ENCODE assay signal across 36 cellular contexts in genomic region chr7:47905071-47905920, GRCh38. TPM values are rescaled to one million over a fixed set of nuclear protein-coding genes. Genes with fewer than 3 reads are reported as not detected.
DNase-seq lines count a peak whose midpoint lies in the region; ATAC-seq, FAIRE-seq and TF ChIP-seq lines count a peak whose summit lies in the region.
"Had no signal": no experiment of that assay in that cellular context is flagged by ENCODE, and none has a peak within 500 bp of the region (broad histone marks: within the 10 kb centered on the region; RNA-seq: fewer than 3 reads in every experiment).

No MANE protein-coding gene starts in this region.

- H3K36me3 Mint-ChIP-seq in chondrocyte (ENCODE audit: low read depth): no peaks in the 10 kb centered on the region
- H3K36me3 Mint-ChIP-seq in neural progenitor cell: no peaks in the 10 kb centered on the region
- no peaks in the 10 kb centered on the region for H3K36me3 Mint-ChIP-seq in activated T-cell treated with anti-CD3 and anti-CD28 coated beads, Interleukin-2, amount 50 U/mL, for 24 hours (ENCODE audit: low read depth)
- H3K36me3 Mint-ChIP-seq: activated CD4-positive, alpha-beta memory T cell treated with anti-CD3 and anti-CD28 coated beads for 36 hours had no signal

- H3K27me3 Mint-ChIP-seq in chondrocyte (ENCODE audit: low read depth) (no peaks in the 10 kb centered on the region), neural progenitor cell (ENCODE audit: insufficient read depth, low read depth) (peaks cover 21% of the 10 kb centered on the region)
- H3K27me3 Mint-ChIP-seq in activated T-cell treated with anti-CD3 and anti-CD28 coated beads, Interleukin-2, amount 50 U/mL, for 24 hours: no peaks in the 10 kb centered on the region
- H3K27me3 Mint-ChIP-seq: activated CD4-positive, alpha-beta memory T cell treated with anti-CD3 and anti-CD28 coated beads for 36 hours had no signal

- peaks cover 39% of the 10 kb centered on the region for H3F3A ChIP-seq in neural progenitor cell (ENCODE audit: low read depth)

- H3K27ac Mint-ChIP-seq in chondrocyte (ENCODE audit: unreplicated experiment) (peak overlapping the region; percentile 43), neural progenitor cell (peak overlapping the region; percentile 14)
- H3K27ac Mint-ChIP-seq in activated T-cell treated with anti-CD3 and anti-CD28 coated beads, Interleukin-2, amount 50 U/mL, for 24 hours: no peak overlapping the region
- H3K27ac Mint-ChIP-seq: activated CD4-positive, alpha-beta memory T cell treated with anti-CD3 and anti-CD28 coated beads for 36 hours had no signal

- H3K27ac ChIP-seq in neural progenitor cell: no peak overlapping the region
- H3K27ac ChIP-seq: BLaER1, gastroesophageal sphincter, neutrophil, prostate gland, sigmoid colon, SJSA1, thoracic aorta, vagina had no signal

- no peak overlapping the region for H3K4me3 ChIP-seq in neural progenitor cell
- H3K4me3 ChIP-seq: BLaER1, gastroesophageal sphincter, prostate gland, sigmoid colon, SJSA1, thoracic aorta, vagina had no signal

- H3K27me3 ChIP-seq in neural progenitor cell: no peaks in the 10 kb centered on the region
- H3K27me3 ChIP-seq: BLaER1, gastroesophageal sphincter, neutrophil, sigmoid colon, SJSA1, vagina had no signal

- no peaks in the 10 kb centered on the region for H4K20me1 ChIP-seq in neural progenitor cell (ENCODE audit: low read depth)
- H4K20me1 ChIP-seq: BLaER1 had no signal

- no peaks in the 10 kb centered on the region for H3K9me3 ChIP-seq in neural progenitor cell (ENCODE audit: low read depth)
- H3K9me3 ChIP-seq: BLaER1, gastroesophageal sphincter, neutrophil, prostate gland, sigmoid colon, SJSA1, thoracic aorta, vagina had no signal

- ATAC-seq in GM18907 (IDR thresholded peaks at IDR 0.05; ENCODE audit: unreplicated experiment): no peak
- ATAC-seq: activated CD4-positive, CD25-positive, alpha-beta regulatory T cell treated with anti-CD3 and anti-CD28 coated beads, Interleukin-2, amount 50 U/mL, for 24 hours; gastroesophageal sphincter; left colon had no signal

- H3K4me3 Mint-ChIP-seq in chondrocyte (ENCODE audit: unreplicated experiment) (no peak overlapping the region), neural progenitor cell (peak overlapping the region; percentile 52)
- no peak overlapping the region for H3K4me3 Mint-ChIP-seq in activated T-cell treated with anti-CD3 and anti-CD28 coated beads, Interleukin-2, amount 50 U/mL, for 24 hours
- H3K4me3 Mint-ChIP-seq: activated CD4-positive, alpha-beta memory T cell treated with anti-CD3 and anti-CD28 coated beads for 36 hours had no signal

- H3K4me2 ChIP-seq in neural progenitor cell: peak overlapping the region; percentile 60
- H3K4me2 ChIP-seq: BLaER1 had no signal

- FAIRE-seq in GM19239 (lab: Jason Lieb, UNC): no peak
- FAIRE-seq: endometrium, RCC 7860 had no signal

- no peak overlapping the region for H2AFZ ChIP-seq in neural progenitor cell (replicated peaks)

- H3K9me3 Mint-ChIP-seq in chondrocyte (ENCODE audit: low read depth) (no peaks in the 10 kb centered on the region), neural progenitor cell (peaks cover 2% of the 10 kb centered on the region)
- no peaks in the 10 kb centered on the region for H3K9me3 Mint-ChIP-seq in activated T-cell treated with anti-CD3 and anti-CD28 coated beads, Interleukin-2, amount 50 U/mL, for 24 hours
- H3K9me3 Mint-ChIP-seq: activated CD4-positive, alpha-beta memory T cell treated with anti-CD3 and anti-CD28 coated beads for 36 hours had no signal

- H3K36me3 ChIP-seq in neural progenitor cell: no peaks in the 10 kb centered on the region
- H3K36me3 ChIP-seq: BLaER1, gastroesophageal sphincter, neutrophil, prostate gland, sigmoid colon, SJSA1, thoracic aorta, vagina had no signal

- no peaks in the 10 kb centered on the region for H3K79me2 ChIP-seq in neural progenitor cell (ENCODE audit: low read depth)

- peaks cover 41% of the 10 kb centered on the region for H3K4me1 ChIP-seq in neural progenitor cell
- H3K4me1 ChIP-seq: BLaER1, gastroesophageal sphincter, prostate gland, sigmoid colon, vagina had no signal

- H3K4me1 Mint-ChIP-seq in chondrocyte (ENCODE audit: low read depth) (peaks cover 35% of the 10 kb centered on the region), neural progenitor cell (peaks cover 86% of the 10 kb centered on the region)
- no peaks in the 10 kb centered on the region for H3K4me1 Mint-ChIP-seq in activated T-cell treated with anti-CD3 and anti-CD28 coated beads, Interleukin-2, amount 50 U/mL, for 24 hours (ENCODE audit: low read depth)

- H3K9ac ChIP-seq in neural progenitor cell: no peak overlapping the region
- H3K9ac ChIP-seq: BLaER1 had no signal

- TF ChIP-seq CTCF in chondrocyte (IDR thresholded peaks at IDR 0.05) (no peak), neural progenitor cell (IDR thresholded peaks at IDR 0.05) (no peak)

- DNase-seq in AG08395 (ENCODE audit: low spot score) (peak; percentile 20), LHCN-M2 (ENCODE audit: low read depth) (peak; percentile 14), chondrocyte (ENCODE audit: low spot score) (no peak), neural progenitor cell (ENCODE audit: low spot score) (peak; percentile 85), GM19239 (ENCODE audit: insufficient read length, low spot score) (no peak)
- no peak for DNase-seq in activated T-cell treated with anti-CD3 and anti-CD28 coated beads, Interleukin-2, amount 50 U/mL, for 24 hours
- no peak for DNase-seq in stimulated activated naive CD4-positive, alpha-beta T cell treated with Interleukin-2 at 50 U/mL for 16 hours (lab: John Stamatoyannopoulos, UW)
- DNase-seq: activated CD4-positive, alpha-beta memory T cell treated with anti-CD3 and anti-CD28 coated beads for 36 hours; activated CD8-positive, alpha-beta memory T cell treated with anti-CD3 and anti-CD28 coated beads, Interleukin-2, amount 50 U/mL, for 4 hours; activated naive CD4-positive, alpha-beta T cell treated with anti-CD3 and anti-CD28 coated beads, Interleukin-2, amount 50 U/mL, for 16 hours; amniotic stem cell; COR-L47; hippocampal formation; IMR-90; left colon; mammary epithelial cell; NCI-H1092; NCI-H1930; NCI-H2227 treated with DMSO at 0.1 percent for 48 hours; NCI-H748 treated with DMSO at 0.1 percent for 48 hours; sigmoid colon; stimulated activated CD4-positive, alpha-beta T cell treated with anti-CD3 and anti-CD28 coated beads, Interleukin-15, amount 100 ng/mL, for 24 hours; stimulated activated naive CD4-positive, alpha-beta T cell; T-helper 1 cell had no signal

RNA-seq across cellular contexts. Expression of gene PKD1L1, which starts 43.0 kb away (rescaled TPM):
- total RNA-seq in LHCN-M2 (2014; rRNA removed): 0.06 TPM in 2 replicates
- 0.05 TPM for polyA plus RNA-seq in LHCN-M2 (2012)
- total RNA-seq in chondrocyte: 0.15 to 0.25 TPM (median 0.23 TPM) in 3 replicates
- 0.07 and 0.09 TPM in 2 replicates for total RNA-seq in neural progenitor cell (ENCODE audit: low replicate concordance)
- total RNA-seq: A673 had no signal

Comparison
In these comparisons a context has a peak if more than half of its experiments do, and no peak if none do; other contexts are left out.
1. DNase-seq: peak in AG08395 (single experiment), LHCN-M2 (single experiment) and neural progenitor cell (single experiment); none in chondrocyte (single experiment), GM19239 (single experiment), activated T-cell treated with anti-CD3 and anti-CD28 coated beads, Interleukin-2, amount 50 U/mL, for 24 hours (single experiment) and stimulated activated naive CD4-positive, alpha-beta T cell treated with Interleukin-2 at 50 U/mL for 16 hours (single experiment).